1 cellular context compared by ENCODE assay signal in the genomic region with DNA sequence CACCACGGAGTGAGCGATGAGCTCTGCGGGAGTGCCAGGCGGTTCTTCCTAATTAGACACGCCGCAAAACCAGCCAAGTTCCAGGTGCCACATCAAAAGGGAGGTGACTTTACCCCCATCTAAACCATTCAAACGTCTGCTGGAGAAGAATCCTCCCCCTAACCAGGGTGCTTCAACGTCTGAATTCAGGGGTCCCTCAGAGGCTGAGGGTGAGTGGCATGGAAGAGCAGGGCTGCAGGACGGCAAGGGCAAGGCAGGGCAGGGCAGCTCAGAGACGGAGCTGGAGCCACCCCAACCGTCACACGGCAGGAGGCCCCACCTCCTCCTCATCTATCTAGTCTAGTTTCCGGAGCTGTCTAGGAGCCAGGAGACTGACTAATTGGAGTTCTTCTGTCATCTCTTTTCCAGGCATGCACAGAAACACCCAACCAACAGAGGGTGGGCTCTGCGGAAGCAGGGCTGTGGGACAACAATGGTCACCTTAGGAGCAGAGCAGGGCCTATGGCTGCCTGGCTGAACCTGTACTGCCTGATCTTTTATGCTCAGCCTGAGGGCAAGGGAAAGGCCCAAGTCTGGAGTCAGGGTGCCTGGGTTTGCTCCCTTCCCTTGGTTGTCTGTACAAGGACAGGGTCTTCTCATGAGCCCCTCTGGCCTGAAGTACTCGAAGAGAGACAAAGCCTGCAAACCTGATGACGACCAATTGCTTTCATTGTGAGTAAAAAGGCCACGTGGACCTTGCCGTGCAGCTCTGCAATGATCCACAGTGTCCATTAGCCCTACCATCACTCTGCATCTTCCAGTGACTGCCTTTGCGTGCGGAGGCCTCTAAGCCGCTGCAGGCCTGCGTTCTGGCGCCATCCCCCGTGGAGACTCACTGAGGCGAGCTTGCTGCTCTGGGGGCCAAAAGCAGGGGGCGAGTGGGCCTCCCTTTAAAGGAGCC.
TF ChIP-seq lines count a peak whose summit lies in the region.

No MANE protein-coding gene starts in this region.

TF ChIP-seq in K562, 482 proteins besides CTCF, POLR2A, EP300 and RAD21 (continued from another document and continues in another):
- TF ChIP-seq HDAC2 (IDR thresholded peaks at IDR 0.05) (0 out of 2 replicates have a peak, but pooled peaks have one; percentile 19), PHF8 (IDR thresholded peaks at IDR 0.05; ENCODE audit: borderline replicate concordance, low read length) (0 out of 2 replicates have a peak, but pooled peaks have one; percentile 21), PCBP1 (IDR thresholded peaks at IDR 0.05; ENCODE audit: low read depth, low read length, poor library complexity, severe bottlenecking) (no peak), ZNF143 (CRISPR knock-in tag; IDR thresholded peaks at IDR 0.05) (no peak), NRF1 (conservative IDR thresholded peaks at IDR 0.05 in 1 of 2, IDR thresholded peaks at IDR 0.05 in 1 of 2) (peak; percentile 37 to 48; a peak in 2 of 4 replicates), WHSC1 (IDR thresholded peaks at IDR 0.05; ENCODE audit: low read length) (no peak), ZNF778 (CRISPR knock-in tag; IDR thresholded peaks at IDR 0.05) (no peak), ZBED1 (IDR thresholded peaks at IDR 0.05) (no peak), DNMT1 (IDR thresholded peaks at IDR 0.05) (no peak), MEF2D (tag; conservative IDR thresholded peaks at IDR 0.05; ENCODE audit: low read depth) (no peak), ZC3H8 (IDR thresholded peaks at IDR 0.05) (no peak), CBFA2T2 (conservative IDR thresholded peaks at IDR 0.05) (no peak), MAZ (CRISPR knock-in tag; conservative IDR thresholded peaks at IDR 0.05 in 1 of 2, IDR thresholded peaks at IDR 0.05 in 1 of 2) (peak in 1 of 2 experiments; percentile 71; a peak in 2 of 4 replicates), FOS (IDR thresholded peaks at IDR 0.05; ENCODE audit: extremely low read depth, insufficient read length) (no peak), BRD4 (IDR thresholded peaks at IDR 0.05) (no peak), CBX3 (IDR thresholded peaks at IDR 0.05; ENCODE audit: borderline replicate concordance in 1 of 2, low read length in 2 of 2) (no peak), FIP1L1 (IDR thresholded peaks at IDR 0.05; ENCODE audit: low read depth, low read length, poor library complexity, severe bottlenecking) (no peak), SIN3A (IDR thresholded peaks at IDR 0.05; ENCODE audit: borderline replicate concordance in 2 of 2, control insufficient read depth in 1 of 2, low read depth in 2 of 2, low read length in 2 of 2) (no peak), SMAD1 (IDR thresholded peaks at IDR 0.05; ENCODE audit: low read depth, low read length, partially characterized antibody) (no peak), CHD4 (IDR thresholded peaks at IDR 0.05; ENCODE audit: insufficient read depth, insufficient replicate concordance, low read depth, low read length, poor library complexity, severe bottlenecking) (peak; percentile 59), ZC3H11A (IDR thresholded peaks at IDR 0.05; ENCODE audit: low read depth, low read length) (no peak), MAFG (tag; conservative IDR thresholded peaks at IDR 0.05) (no peak), ZNF551 (CRISPR knock-in tag; IDR thresholded peaks at IDR 0.05) (no peak)
- TF ChIP-seq, protein P1, sequence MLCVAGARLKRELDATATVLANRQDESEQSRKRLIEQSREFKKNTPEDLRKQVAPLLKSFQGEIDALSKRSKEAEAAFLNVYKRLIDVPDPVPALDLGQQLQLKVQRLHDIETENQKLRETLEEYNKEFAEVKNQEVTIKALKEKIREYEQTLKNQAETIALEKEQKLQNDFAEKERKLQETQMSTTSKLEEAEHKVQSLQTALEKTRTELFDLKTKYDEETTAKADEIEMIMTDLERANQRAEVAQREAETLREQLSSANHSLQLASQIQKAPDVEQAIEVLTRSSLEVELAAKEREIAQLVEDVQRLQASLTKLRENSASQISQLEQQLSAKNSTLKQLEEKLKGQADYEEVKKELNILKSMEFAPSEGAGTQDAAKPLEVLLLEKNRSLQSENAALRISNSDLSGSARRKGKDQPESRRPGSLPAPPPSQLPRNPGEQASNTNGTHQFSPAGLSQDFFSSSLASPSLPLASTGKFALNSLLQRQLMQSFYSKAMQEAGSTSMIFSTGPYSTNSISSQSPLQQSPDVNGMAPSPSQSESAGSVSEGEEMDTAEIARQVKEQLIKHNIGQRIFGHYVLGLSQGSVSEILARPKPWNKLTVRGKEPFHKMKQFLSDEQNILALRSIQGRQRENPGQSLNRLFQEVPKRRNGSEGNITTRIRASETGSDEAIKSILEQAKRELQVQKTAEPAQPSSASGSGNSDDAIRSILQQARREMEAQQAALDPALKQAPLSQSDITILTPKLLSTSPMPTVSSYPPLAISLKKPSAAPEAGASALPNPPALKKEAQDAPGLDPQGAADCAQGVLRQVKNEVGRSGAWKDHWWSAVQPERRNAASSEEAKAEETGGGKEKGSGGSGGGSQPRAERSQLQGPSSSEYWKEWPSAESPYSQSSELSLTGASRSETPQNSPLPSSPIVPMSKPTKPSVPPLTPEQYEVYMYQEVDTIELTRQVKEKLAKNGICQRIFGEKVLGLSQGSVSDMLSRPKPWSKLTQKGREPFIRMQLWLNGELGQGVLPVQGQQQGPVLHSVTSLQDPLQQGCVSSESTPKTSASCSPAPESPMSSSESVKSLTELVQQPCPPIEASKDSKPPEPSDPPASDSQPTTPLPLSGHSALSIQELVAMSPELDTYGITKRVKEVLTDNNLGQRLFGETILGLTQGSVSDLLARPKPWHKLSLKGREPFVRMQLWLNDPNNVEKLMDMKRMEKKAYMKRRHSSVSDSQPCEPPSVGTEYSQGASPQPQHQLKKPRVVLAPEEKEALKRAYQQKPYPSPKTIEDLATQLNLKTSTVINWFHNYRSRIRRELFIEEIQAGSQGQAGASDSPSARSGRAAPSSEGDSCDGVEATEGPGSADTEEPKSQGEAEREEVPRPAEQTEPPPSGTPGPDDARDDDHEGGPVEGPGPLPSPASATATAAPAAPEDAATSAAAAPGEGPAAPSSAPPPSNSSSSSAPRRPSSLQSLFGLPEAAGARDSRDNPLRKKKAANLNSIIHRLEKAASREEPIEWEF (CRISPR knock-in tag; IDR thresholded peaks at IDR 0.05): no peak
- TF ChIP-seq, protein P2, sequence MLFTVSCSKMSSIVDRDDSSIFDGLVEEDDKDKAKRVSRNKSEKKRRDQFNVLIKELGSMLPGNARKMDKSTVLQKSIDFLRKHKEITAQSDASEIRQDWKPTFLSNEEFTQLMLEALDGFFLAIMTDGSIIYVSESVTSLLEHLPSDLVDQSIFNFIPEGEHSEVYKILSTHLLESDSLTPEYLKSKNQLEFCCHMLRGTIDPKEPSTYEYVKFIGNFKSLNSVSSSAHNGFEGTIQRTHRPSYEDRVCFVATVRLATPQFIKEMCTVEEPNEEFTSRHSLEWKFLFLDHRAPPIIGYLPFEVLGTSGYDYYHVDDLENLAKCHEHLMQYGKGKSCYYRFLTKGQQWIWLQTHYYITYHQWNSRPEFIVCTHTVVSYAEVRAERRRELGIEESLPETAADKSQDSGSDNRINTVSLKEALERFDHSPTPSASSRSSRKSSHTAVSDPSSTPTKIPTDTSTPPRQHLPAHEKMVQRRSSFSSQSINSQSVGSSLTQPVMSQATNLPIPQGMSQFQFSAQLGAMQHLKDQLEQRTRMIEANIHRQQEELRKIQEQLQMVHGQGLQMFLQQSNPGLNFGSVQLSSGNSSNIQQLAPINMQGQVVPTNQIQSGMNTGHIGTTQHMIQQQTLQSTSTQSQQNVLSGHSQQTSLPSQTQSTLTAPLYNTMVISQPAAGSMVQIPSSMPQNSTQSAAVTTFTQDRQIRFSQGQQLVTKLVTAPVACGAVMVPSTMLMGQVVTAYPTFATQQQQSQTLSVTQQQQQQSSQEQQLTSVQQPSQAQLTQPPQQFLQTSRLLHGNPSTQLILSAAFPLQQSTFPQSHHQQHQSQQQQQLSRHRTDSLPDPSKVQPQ (CRISPR knock-in tag; IDR thresholded peaks at IDR 0.05; ENCODE audit: borderline replicate concordance): no peak
- TF ChIP-seq, protein P3, sequence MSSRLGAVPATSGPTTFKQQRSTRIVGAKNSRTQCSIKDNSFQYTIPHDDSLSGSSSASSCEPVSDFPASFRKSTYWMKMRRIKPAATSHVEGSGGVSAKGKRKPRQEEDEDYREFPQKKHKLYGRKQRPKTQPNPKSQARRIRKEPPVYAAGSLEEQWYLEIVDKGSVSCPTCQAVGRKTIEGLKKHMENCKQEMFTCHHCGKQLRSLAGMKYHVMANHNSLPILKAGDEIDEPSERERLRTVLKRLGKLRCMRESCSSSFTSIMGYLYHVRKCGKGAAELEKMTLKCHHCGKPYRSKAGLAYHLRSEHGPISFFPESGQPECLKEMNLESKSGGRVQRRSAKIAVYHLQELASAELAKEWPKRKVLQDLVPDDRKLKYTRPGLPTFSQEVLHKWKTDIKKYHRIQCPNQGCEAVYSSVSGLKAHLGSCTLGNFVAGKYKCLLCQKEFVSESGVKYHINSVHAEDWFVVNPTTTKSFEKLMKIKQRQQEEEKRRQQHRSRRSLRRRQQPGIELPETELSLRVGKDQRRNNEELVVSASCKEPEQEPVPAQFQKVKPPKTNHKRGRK (tag; IDR thresholded peaks at IDR 0.05): no peak
- TF ChIP-seq, protein P4, sequence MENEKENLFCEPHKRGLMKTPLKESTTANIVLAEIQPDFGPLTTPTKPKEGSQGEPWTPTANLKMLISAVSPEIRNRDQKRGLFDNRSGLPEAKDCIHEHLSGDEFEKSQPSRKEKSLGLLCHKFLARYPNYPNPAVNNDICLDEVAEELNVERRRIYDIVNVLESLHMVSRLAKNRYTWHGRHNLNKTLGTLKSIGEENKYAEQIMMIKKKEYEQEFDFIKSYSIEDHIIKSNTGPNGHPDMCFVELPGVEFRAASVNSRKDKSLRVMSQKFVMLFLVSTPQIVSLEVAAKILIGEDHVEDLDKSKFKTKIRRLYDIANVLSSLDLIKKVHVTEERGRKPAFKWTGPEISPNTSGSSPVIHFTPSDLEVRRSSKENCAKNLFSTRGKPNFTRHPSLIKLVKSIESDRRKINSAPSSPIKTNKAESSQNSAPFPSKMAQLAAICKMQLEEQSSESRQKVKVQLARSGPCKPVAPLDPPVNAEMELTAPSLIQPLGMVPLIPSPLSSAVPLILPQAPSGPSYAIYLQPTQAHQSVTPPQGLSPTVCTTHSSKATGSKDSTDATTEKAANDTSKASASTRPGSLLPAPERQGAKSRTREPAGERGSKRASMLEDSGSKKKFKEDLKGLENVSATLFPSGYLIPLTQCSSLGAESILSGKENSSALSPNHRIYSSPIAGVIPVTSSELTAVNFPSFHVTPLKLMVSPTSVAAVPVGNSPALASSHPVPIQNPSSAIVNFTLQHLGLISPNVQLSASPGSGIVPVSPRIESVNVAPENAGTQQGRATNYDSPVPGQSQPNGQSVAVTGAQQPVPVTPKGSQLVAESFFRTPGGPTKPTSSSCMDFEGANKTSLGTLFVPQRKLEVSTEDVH (IDR thresholded peaks at IDR 0.05; ENCODE audit: low read depth, partially characterized antibody): no peak
- TF ChIP-seq, protein P5, sequence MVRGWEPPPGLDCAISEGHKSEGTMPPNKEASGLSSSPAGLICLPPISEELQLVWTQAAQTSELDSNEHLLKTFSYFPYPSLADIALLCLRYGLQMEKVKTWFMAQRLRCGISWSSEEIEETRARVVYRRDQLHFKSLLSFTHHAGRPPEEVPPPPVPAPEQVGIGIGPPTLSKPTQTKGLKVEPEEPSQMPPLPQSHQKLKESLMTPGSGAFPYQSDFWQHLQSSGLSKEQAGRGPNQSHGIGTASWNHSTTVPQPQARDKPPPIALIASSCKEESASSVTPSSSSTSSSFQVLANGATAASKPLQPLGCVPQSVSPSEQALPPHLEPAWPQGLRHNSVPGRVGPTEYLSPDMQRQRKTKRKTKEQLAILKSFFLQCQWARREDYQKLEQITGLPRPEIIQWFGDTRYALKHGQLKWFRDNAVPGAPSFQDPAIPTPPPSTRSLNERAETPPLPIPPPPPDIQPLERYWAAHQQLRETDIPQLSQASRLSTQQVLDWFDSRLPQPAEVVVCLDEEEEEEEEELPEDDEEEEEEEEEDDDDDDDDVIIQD (CRISPR knock-in tag; IDR thresholded peaks at IDR 0.05): no peak
- TF ChIP-seq, protein P6, sequence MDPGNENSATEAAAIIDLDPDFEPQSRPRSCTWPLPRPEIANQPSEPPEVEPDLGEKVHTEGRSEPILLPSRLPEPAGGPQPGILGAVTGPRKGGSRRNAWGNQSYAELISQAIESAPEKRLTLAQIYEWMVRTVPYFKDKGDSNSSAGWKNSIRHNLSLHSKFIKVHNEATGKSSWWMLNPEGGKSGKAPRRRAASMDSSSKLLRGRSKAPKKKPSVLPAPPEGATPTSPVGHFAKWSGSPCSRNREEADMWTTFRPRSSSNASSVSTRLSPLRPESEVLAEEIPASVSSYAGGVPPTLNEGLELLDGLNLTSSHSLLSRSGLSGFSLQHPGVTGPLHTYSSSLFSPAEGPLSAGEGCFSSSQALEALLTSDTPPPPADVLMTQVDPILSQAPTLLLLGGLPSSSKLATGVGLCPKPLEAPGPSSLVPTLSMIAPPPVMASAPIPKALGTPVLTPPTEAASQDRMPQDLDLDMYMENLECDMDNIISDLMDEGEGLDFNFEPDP (CRISPR knock-in tag; IDR thresholded peaks at IDR 0.05): no peak
- TF ChIP-seq, protein P7, sequence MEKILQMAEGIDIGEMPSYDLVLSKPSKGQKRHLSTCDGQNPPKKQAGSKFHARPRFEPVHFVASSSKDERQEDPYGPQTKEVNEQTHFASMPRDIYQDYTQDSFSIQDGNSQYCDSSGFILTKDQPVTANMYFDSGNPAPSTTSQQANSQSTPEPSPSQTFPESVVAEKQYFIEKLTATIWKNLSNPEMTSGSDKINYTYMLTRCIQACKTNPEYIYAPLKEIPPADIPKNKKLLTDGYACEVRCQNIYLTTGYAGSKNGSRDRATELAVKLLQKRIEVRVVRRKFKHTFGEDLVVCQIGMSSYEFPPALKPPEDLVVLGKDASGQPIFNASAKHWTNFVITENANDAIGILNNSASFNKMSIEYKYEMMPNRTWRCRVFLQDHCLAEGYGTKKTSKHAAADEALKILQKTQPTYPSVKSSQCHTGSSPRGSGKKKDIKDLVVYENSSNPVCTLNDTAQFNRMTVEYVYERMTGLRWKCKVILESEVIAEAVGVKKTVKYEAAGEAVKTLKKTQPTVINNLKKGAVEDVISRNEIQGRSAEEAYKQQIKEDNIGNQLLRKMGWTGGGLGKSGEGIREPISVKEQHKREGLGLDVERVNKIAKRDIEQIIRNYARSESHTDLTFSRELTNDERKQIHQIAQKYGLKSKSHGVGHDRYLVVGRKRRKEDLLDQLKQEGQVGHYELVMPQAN (IDR thresholded peaks at IDR 0.05; ENCODE audit: borderline replicate concordance): no peak
- TF ChIP-seq, protein P8, sequence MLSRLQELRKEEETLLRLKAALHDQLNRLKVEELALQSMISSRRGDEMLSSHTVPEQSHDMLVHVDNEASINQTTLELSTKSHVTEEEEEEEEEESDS (CRISPR knock-in tag; IDR thresholded peaks at IDR 0.05): no peak
- TF ChIP-seq, protein P9, sequence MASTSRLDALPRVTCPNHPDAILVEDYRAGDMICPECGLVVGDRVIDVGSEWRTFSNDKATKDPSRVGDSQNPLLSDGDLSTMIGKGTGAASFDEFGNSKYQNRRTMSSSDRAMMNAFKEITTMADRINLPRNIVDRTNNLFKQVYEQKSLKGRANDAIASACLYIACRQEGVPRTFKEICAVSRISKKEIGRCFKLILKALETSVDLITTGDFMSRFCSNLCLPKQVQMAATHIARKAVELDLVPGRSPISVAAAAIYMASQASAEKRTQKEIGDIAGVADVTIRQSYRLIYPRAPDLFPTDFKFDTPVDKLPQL (IDR thresholded peaks at IDR 0.05; ENCODE audit: extremely low read depth, insufficient read length): no peak
- TF ChIP-seq, protein P10, sequence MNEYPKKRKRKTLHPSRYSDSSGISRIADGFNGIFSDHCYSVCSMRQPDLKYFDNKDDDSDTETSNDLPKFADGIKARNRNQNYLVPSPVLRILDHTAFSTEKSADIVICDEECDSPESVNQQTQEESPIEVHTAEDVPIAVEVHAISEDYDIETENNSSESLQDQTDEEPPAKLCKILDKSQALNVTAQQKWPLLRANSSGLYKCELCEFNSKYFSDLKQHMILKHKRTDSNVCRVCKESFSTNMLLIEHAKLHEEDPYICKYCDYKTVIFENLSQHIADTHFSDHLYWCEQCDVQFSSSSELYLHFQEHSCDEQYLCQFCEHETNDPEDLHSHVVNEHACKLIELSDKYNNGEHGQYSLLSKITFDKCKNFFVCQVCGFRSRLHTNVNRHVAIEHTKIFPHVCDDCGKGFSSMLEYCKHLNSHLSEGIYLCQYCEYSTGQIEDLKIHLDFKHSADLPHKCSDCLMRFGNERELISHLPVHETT (CRISPR knock-in tag; conservative IDR thresholded peaks at IDR 0.05 in 1 of 2, IDR thresholded peaks at IDR 0.05 in 1 of 2): no peak
